Comparison of ENCODE assay signal across 12 cellular contexts in the genomic region with DNA sequence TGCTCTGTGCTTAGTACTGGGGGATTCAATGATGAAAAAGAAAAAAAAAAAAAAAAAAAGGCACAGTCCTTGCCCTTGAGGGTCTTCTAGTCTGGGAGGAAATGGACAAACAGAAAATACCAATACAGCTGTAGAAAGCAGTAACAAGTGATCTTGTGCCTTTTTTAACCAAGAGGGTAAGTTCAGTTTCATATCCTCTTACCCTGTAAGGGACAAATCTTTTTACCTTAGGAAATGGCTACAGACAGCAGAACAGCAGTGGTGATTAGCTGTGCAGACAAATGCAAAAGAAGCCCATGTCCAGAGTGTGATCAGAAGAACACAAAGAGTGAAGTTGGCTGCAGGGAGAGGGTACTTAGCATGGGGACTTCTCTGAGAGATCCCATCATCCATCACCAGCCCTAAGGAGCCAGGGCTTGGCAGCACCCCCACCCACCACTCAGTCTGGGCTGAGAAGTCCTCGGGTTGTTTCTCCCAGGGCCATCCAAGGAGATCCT.
DNase-seq lines count a peak whose midpoint lies in the region; ATAC-seq, FAIRE-seq and TF ChIP-seq lines count a peak whose summit lies in the region.
"Had no signal": no experiment of that assay in that cellular context is flagged by ENCODE, and none has a peak within 500 bp of the region (broad histone marks: within the 10 kb centered on the region; RNA-seq: fewer than 3 reads in every experiment).

No MANE protein-coding gene starts in this region.

- FAIRE-seq in HepG2 (lab: Jason Lieb, UNC), result no peak

- in situ Hi-C loops in HepG2 (cut with HindIII; ENCODE audit: extremely low pct_ligation_motif_present, low pct_unique_long_range_greater_than_20kb) (loop anchor here (25.0 kb wide), 1 partner anchor 536 kb away; no protein-coding TSS in a partner anchor), HAP-1 (cut with MboI; ENCODE audit: low sequenced_read_pairs) (loop anchor here (25.0 kb wide), 1 partner anchor 536 kb away; no protein-coding TSS in a partner anchor)

- no peak for TF ChIP-seq CTCF in HepG2 (CRISPR knock-in tag; IDR thresholded peaks at IDR 0.05)

- DNase-seq in HepG2 (ENCODE audit: low spot score), result no peak
- DNase-seq in SIG-M5 treated with dmso at 0.1 percent for 504 hours (lab: John Stamatoyannopoulos, UW; ENCODE audit: unreplicated experiment), result no peak
- no peak for DNase-seq in HUDEP-2 (lab: John Stamatoyannopoulos, UW; ENCODE audit: unreplicated experiment in 76 of 76)
- DNase-seq in HAP-1 (ENCODE audit: low spot score in 2 of 2), result no peak
- no peak for DNase-seq in NCI-H345 treated with DMSO at 0.1 percent for 48 hours (lab: John Stamatoyannopoulos, UW; ENCODE audit: unreplicated experiment)
- DNase-seq: activated CD8-positive, alpha-beta memory T cell treated with anti-CD3 and anti-CD28 coated beads, Interleukin-2, amount 10 ng/mL, durations not matched to agents 7 days and 5 days; NCI-H1105; trophoblast cell had no signal

- POLR2A ChIA-PET in HepG2 (lab: Yijun Ruan, JAX), result interaction anchor here (0.6 to 1.3 kb wide), 11 partner anchors 14 to 238 kb away, joined by 3 to 6 read pairs (median 3); a partner anchor contains a TSS

- peak overlapping the region; percentile 92 for H3K27ac ChIP-seq in HepG2 (ENCODE audit: extremely low read length, insufficient read depth, low read length)

- CTCF ChIA-PET in HepG2 (lab: Yijun Ruan, JAX; ENCODE audit: low intra/inter-chr PET ratio, low total read pairs), result no interaction called here

- WGBS in HepG2 (ENCODE audit: low lambda C conversion rate), result no CpG with 5 or more reads among the region's 1 CpG

- no peak for TF ChIP-seq RAD21 in HepG2 (CRISPR knock-in tag; IDR thresholded peaks at IDR 0.05)

- no TSS peak for BruUV-seq in HepG2 (replicated peaks; lab: Mats Ljungman, UMichigan)

- H3K9me3 ChIP-seq in HepG2 (ENCODE audit: low read length) (no peaks in the 10 kb centered on the region), HAP-1 (no peaks in the 10 kb centered on the region; the same call in 1 of the 2 replicates)

- H3K9ac ChIP-seq in HepG2 (ENCODE audit: insufficient read depth, low read depth, low read length), result peak overlapping the region; percentile 79

- H4K20me1 ChIP-seq in HepG2 (ENCODE audit: insufficient read depth, low read length), result no peaks in the 10 kb centered on the region

- H3K4me2 ChIP-seq in HepG2 (ENCODE audit: low read depth, low read length), result peak overlapping the region; percentile 80

- H3K4me1 ChIP-seq in HepG2 (ENCODE audit: insufficient read depth, low read length) (peaks cover 70% of the 10 kb centered on the region), HAP-1 (no peaks in the 10 kb centered on the region)

- peak overlapping the region; percentile 34 to 65 (median 36) for H3K4me3 ChIP-seq in HepG2 (replicated peaks in 1 of 3; ENCODE audit: insufficient read depth in 1 of 3, low read depth in 2 of 3, low read length in 3 of 3)
- H3K4me3 ChIP-seq in HAP-1, result no peak overlapping the region

- no peak overlapping the region for H2AFZ ChIP-seq in HepG2 (ENCODE audit: low read length)

- ATAC-seq in GM18511 (IDR thresholded peaks at IDR 0.05; ENCODE audit: unreplicated experiment) (peak; percentile 65), GM21515 (IDR thresholded peaks at IDR 0.05; ENCODE audit: unreplicated experiment) (peak; percentile 66), HG03439 (IDR thresholded peaks at IDR 0.05; ENCODE audit: unreplicated experiment) (peak; percentile 46), HepG2 (peak; percentile 62)
- ATAC-seq: activated CD8-positive, alpha-beta memory T cell treated with anti-CD3 and anti-CD28 coated beads, Interleukin-2, amount 10 ng/mL, durations not matched to agents 7 days and 5 days; Right ventricle myocardium inferior had no signal

- TF ChIP-seq POLR2A in HepG2 (IDR thresholded peaks at IDR 0.05; ENCODE audit: insufficient read depth in 1 of 2, low read depth in 2 of 2, low read length in 2 of 2), result no peak; a peak in 2 of 4 replicates

- no peak for TF ChIP-seq EP300 in HepG2 (IDR thresholded peaks at IDR 0.05; ENCODE audit: low read depth in 2 of 2, low read length in 2 of 2)
- TF ChIP-seq EP300 in HepG2 (CRISPR knock-in tag; IDR thresholded peaks at IDR 0.05; ENCODE audit: borderline replicate concordance), result no peak

- peaks cover 6% of the 10 kb centered on the region for H3K79me2 ChIP-seq in HepG2 (ENCODE audit: insufficient read depth, low read length)

- intact Hi-C loops in HepG2 (cut with micrococcal nuclease; ENCODE audit: unreplicated experiment), result loop anchor here (1.0 to 10.0 kb wide), 4 partner anchors 25 to 481 kb away; a partner anchor contains a TSS

- H3K27me3 ChIP-seq in HepG2 (ENCODE audit: control insufficient read depth in 1 of 2, insufficient read depth in 2 of 2, low read length in 2 of 2) (no peaks in the 10 kb centered on the region), HAP-1 (ENCODE audit: low read depth) (peaks cover 29% of the 10 kb centered on the region)

- no peaks in the 10 kb centered on the region for H3K36me3 ChIP-seq in HepG2 (replicated peaks in 1 of 2; ENCODE audit: control insufficient read depth in 1 of 2, insufficient read depth in 2 of 2, low read length in 2 of 2)
- H3K36me3 ChIP-seq in HAP-1 (replicated peaks), result no peaks in the 10 kb centered on the region

TF ChIP-seq in HepG2, 621 proteins besides CTCF, POLR2A, EP300 and RAD21 (continues in another document):
- TF ChIP-seq LCORL (IDR thresholded peaks at IDR 0.05) (no peak), LCORL (CRISPR knock-in tag; IDR thresholded peaks at IDR 0.05) (0 out of 2 replicates have a peak, but pooled peaks have one; percentile 7), ZNF564 (CRISPR knock-in tag; IDR thresholded peaks at IDR 0.05) (0 out of 2 replicates have a peak, but pooled peaks have one; percentile 23), HDAC6 (IDR thresholded peaks at IDR 0.05; ENCODE audit: low read depth, low read length) (no peak), CEBPB (IDR thresholded peaks at IDR 0.05; ENCODE audit: borderline replicate concordance, low read depth, low read length) (no peak), ZNF552 (CRISPR knock-in tag; IDR thresholded peaks at IDR 0.05; ENCODE audit: borderline replicate concordance) (no peak), ZNF383 (CRISPR knock-in tag; IDR thresholded peaks at IDR 0.05; ENCODE audit: borderline replicate concordance) (no peak), ZFY (CRISPR knock-in tag; IDR thresholded peaks at IDR 0.05) (0 out of 2 replicates have a peak, but pooled peaks have one; percentile 26), CHD4 (IDR thresholded peaks at IDR 0.05; ENCODE audit: borderline replicate concordance, low read length) (0 out of 2 replicates have a peak, but pooled peaks have one; percentile 1)
- TF ChIP-seq, protein P1, sequence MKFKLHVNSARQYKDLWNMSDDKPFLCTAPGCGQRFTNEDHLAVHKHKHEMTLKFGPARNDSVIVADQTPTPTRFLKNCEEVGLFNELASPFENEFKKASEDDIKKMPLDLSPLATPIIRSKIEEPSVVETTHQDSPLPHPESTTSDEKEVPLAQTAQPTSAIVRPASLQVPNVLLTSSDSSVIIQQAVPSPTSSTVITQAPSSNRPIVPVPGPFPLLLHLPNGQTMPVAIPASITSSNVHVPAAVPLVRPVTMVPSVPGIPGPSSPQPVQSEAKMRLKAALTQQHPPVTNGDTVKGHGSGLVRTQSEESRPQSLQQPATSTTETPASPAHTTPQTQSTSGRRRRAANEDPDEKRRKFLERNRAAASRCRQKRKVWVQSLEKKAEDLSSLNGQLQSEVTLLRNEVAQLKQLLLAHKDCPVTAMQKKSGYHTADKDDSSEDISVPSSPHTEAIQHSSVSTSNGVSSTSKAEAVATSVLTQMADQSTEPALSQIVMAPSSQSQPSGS (CRISPR knock-in tag; IDR thresholded peaks at IDR 0.05), result 0 out of 2 replicates have a peak, but pooled peaks have one; percentile 2
- TF ChIP-seq, protein P2, sequence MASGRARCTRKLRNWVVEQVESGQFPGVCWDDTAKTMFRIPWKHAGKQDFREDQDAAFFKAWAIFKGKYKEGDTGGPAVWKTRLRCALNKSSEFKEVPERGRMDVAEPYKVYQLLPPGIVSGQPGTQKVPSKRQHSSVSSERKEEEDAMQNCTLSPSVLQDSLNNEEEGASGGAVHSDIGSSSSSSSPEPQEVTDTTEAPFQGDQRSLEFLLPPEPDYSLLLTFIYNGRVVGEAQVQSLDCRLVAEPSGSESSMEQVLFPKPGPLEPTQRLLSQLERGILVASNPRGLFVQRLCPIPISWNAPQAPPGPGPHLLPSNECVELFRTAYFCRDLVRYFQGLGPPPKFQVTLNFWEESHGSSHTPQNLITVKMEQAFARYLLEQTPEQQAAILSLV (CRISPR knock-in tag; IDR thresholded peaks at IDR 0.05; ENCODE audit: borderline replicate concordance), result 0 out of 2 replicates have a peak, but pooled peaks have one; percentile 22
- TF ChIP-seq, protein P3, sequence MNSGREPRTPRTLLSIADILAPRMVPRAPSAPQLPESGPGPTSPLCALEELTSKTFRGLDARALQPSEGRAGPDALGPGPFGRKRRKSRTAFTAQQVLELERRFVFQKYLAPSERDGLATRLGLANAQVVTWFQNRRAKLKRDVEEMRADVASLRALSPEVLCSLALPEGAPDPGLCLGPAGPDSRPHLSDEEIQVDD (CRISPR knock-in tag; IDR thresholded peaks at IDR 0.05; ENCODE audit: borderline replicate concordance), result no peak
- TF ChIP-seq, protein P4, sequence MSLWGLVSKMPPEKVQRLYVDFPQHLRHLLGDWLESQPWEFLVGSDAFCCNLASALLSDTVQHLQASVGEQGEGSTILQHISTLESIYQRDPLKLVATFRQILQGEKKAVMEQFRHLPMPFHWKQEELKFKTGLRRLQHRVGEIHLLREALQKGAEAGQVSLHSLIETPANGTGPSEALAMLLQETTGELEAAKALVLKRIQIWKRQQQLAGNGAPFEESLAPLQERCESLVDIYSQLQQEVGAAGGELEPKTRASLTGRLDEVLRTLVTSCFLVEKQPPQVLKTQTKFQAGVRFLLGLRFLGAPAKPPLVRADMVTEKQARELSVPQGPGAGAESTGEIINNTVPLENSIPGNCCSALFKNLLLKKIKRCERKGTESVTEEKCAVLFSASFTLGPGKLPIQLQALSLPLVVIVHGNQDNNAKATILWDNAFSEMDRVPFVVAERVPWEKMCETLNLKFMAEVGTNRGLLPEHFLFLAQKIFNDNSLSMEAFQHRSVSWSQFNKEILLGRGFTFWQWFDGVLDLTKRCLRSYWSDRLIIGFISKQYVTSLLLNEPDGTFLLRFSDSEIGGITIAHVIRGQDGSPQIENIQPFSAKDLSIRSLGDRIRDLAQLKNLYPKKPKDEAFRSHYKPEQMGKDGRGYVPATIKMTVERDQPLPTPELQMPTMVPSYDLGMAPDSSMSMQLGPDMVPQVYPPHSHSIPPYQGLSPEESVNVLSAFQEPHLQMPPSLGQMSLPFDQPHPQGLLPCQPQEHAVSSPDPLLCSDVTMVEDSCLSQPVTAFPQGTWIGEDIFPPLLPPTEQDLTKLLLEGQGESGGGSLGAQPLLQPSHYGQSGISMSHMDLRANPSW (CRISPR knock-in tag; IDR thresholded peaks at IDR 0.05; ENCODE audit: borderline replicate concordance), result 0 out of 2 replicates have a peak, but pooled peaks have one; percentile 9
